In genomic region chr1:3237994-3238704, GRCh38 we compare ENCODE assay signal across 15 cellular contexts.
"Had no signal": no experiment of that assay in that cellular context is flagged by ENCODE, and none has a peak within 500 bp of the region (broad histone marks: within the 10 kb centered on the region; RNA-seq: fewer than 3 reads in every experiment).

No MANE protein-coding gene starts in this region.

- DNase-seq: activated CD4-positive, alpha-beta T cell treated with anti-CD3 and anti-CD28 coated beads for 1 hour; activated CD4-positive, alpha-beta T cell treated with anti-CD3 and anti-CD28 coated beads, Interleukin-2, amount 50 U/mL, for 48 hours; activated gamma-delta T cell; activated naive CD8-positive, alpha-beta T cell treated with anti-CD3 and anti-CD28 coated beads for 36 hours; activated T-cell treated with anti-CD3 and anti-CD28 coated beads, Interleukin-2, amount 50 U/mL, for 4 hours; esophagus squamous epithelium; foreskin keratinocyte; heart left ventricle; naive thymus-derived CD4-positive, alpha-beta T cell; sigmoid colon; stimulated activated naive CD4-positive, alpha-beta T cell treated with Interleukin-2 at 50 U/mL for 16 hours; T-helper 9 cell; uterus had no signal

- H3K27me3 ChIP-seq: cardiac muscle cell, foreskin keratinocyte, heart left ventricle, uterus had no signal

- H3K4me3 ChIP-seq: cardiac muscle cell, esophagus squamous epithelium, heart left ventricle, sigmoid colon, suprapubic skin, uterus had no signal

- H3K27ac ChIP-seq: cardiac muscle cell, esophagus squamous epithelium, foreskin keratinocyte, heart left ventricle, sigmoid colon, suprapubic skin, uterus had no signal

- H3K9me3 ChIP-seq: heart left ventricle, suprapubic skin, uterus had no signal

- H3K4me1 ChIP-seq: esophagus squamous epithelium, foreskin keratinocyte, sigmoid colon, suprapubic skin, uterus had no signal

- ATAC-seq: activated T-cell treated with anti-CD3 and anti-CD28 coated beads, Interleukin-2, amount 50 U/mL, for 4 hours; foreskin keratinocyte; heart left ventricle; naive thymus-derived CD4-positive, alpha-beta T cell had no signal

- H3K36me3 ChIP-seq: cardiac muscle cell, esophagus squamous epithelium, heart left ventricle, sigmoid colon, suprapubic skin, uterus had no signal
